In genomic region chr1:95653598-95653997, GRCh38 we compare ENCODE assay signal across 22 cellular contexts.
"Had no signal": no experiment of that assay in that cellular context is flagged by ENCODE, and none has a peak within 500 bp of the region (broad histone marks: within the 10 kb centered on the region; RNA-seq: fewer than 3 reads in every experiment).

No MANE protein-coding gene starts in this region.

- H3K36me3 ChIP-seq: brain microvascular endothelial cell, esophagus muscularis mucosa, prostate gland, spleen had no signal

- H3K27me3 ChIP-seq: brain microvascular endothelial cell, esophagus muscularis mucosa, spleen, testis had no signal

- ATAC-seq: activated naive CD4-positive, alpha-beta T cell treated with anti-CD3 and anti-CD28 coated beads, Interleukin-2, amount 50 U/mL, for 72 hours; effector memory CD8-positive, alpha-beta T cell; left colon; naive thymus-derived CD4-positive, alpha-beta T cell; WTC11 had no signal

- H3K4me3 ChIP-seq: dorsolateral prefrontal cortex, esophagus muscularis mucosa, lung, prostate gland, spleen, testis had no signal

- DNase-seq: activated gamma-delta T cell treated with Interleukin-2 at 50 U/mL for 16 hours; activated T-cell treated with anti-CD3 and anti-CD28 coated beads, Interleukin-2, amount 50 U/mL, for 1 hour; aorta; brain microvascular endothelial cell; caudate nucleus; dorsolateral prefrontal cortex; effector memory CD8-positive, alpha-beta T cell; left colon; naive thymus-derived CD4-positive, alpha-beta T cell; spleen; stimulated activated CD4-positive, alpha-beta T cell treated with anti-CD3 and anti-CD28 coated beads, Interleukin-4, amount 100 ng/mL, for 1 hour; stimulated activated naive CD4-positive, alpha-beta T cell; T-helper 9 cell; testis had no signal

- H3K27ac ChIP-seq: brain microvascular endothelial cell, dorsolateral prefrontal cortex, esophagus muscularis mucosa, prostate gland, spleen, testis had no signal

- H3K9me3 ChIP-seq: esophagus muscularis mucosa, prostate gland, testis had no signal

- FAIRE-seq: colon, frontal cortex, keratinocyte had no signal
